13 cellular contexts compared by ENCODE assay signal in the genomic region with DNA sequence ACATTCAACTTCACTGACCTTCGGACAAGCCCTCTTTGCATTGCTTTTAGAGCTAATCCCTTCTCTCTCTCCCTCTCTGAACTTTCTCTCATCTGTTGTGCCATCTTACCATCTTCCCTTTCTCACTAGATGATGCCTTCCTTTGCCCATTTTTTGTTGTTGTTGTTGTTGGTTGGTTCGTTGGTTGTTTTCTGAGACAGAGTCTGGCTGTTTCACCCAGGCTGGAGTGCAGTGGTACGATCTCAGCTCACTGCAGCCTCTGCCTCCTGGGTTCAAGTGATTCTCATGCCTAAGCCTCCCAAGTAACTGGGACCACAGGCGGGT. TPM values are rescaled to one million over a fixed set of nuclear protein-coding genes. Genes with fewer than 3 reads are reported as not detected.
DNase-seq lines count a peak whose midpoint lies in the region; ATAC-seq, FAIRE-seq and TF ChIP-seq lines count a peak whose summit lies in the region.
"Had no signal": no experiment of that assay in that cellular context is flagged by ENCODE, and none has a peak within 500 bp of the region (broad histone marks: within the 10 kb centered on the region; RNA-seq: fewer than 3 reads in every experiment).

No MANE protein-coding gene starts in this region.

- intact Hi-C loops in activated B cell treated with CpG ODN at 0.5 μM for 24 hours (cut with micrococcal nuclease) = no loop called here

- no peaks in the 10 kb centered on the region for H3K9me3 Mint-ChIP-seq in CD4-positive, CD25-positive, alpha-beta regulatory T cell
- no peaks in the 10 kb centered on the region for H3K9me3 Mint-ChIP-seq in activated B cell treated with CpG ODN at 0.5 μM for 24 hours
- peaks cover 0 to 2% (median 0%) of the 10 kb centered on the region in 7 donors for H3K9me3 Mint-ChIP-seq in naive B cell

- no peak for FAIRE-seq in D721Med (lab: Jason Lieb, UNC)
- FAIRE-seq: frontal cortex, islet of Langerhans had no signal

- H3K27ac ChIP-seq in CD4-positive, CD25-positive, alpha-beta regulatory T cell (ENCODE audit: insufficient read depth, low read length, poor library complexity, severe bottlenecking) = no peak overlapping the region
- H3K27ac ChIP-seq: C4-2B had no signal

- no peaks in the 10 kb centered on the region for H3K27me3 ChIP-seq in CD4-positive, CD25-positive, alpha-beta regulatory T cell (ENCODE audit: control insufficient read depth, insufficient read depth, low read length)

- peaks cover 4% of the 10 kb centered on the region for H3K36me3 ChIP-seq in CD4-positive, CD25-positive, alpha-beta regulatory T cell (ENCODE audit: control insufficient read depth, insufficient read depth, low read length)

- H3K4me3 Mint-ChIP-seq in CD4-positive, CD25-positive, alpha-beta regulatory T cell = peak overlapping the region in 2 of 4 donors; percentile 44 to 47
- H3K4me3 Mint-ChIP-seq in activated B cell treated with CpG ODN at 0.5 μM for 24 hours (peak overlapping the region; percentile 45), naive B cell (peak overlapping the region in 5 of 8 donors; percentile 49 to 86 (median 58))

- peaks cover 38% of the 10 kb centered on the region for H3K4me1 ChIP-seq in CD4-positive, CD25-positive, alpha-beta regulatory T cell (ENCODE audit: control insufficient read depth, insufficient read depth, low read length, poor library complexity, severe bottlenecking)

- TF ChIP-seq CTCF in GM12865 (IDR thresholded peaks at IDR 0.05; ENCODE audit: insufficient read depth, low read depth, low read length, missing control alignments) (no peak), activated B cell treated with CpG ODN at 0.5 μM for 24 hours (IDR thresholded peaks at IDR 0.05) (no peak), D721Med (IDR thresholded peaks at IDR 0.05; ENCODE audit: insufficient read depth, missing control alignments) (no peak)

- H3K4me1 Mint-ChIP-seq in CD4-positive, CD25-positive, alpha-beta regulatory T cell = peaks cover 49 to 83% (median 63%) of the 10 kb centered on the region in 4 donors
- H3K4me1 Mint-ChIP-seq in activated B cell treated with CpG ODN at 0.5 μM for 24 hours (peaks cover 68% of the 10 kb centered on the region), naive B cell (peaks cover 40 to 65% (median 53%) of the 10 kb centered on the region in 3 donors)

- peak overlapping the region; percentile 45 to 94 (median 81) for H3K27ac Mint-ChIP-seq in CD4-positive, CD25-positive, alpha-beta regulatory T cell
- H3K27ac Mint-ChIP-seq in activated B cell treated with CpG ODN at 0.5 μM for 24 hours = peak overlapping the region; percentile 76
- peak overlapping the region in 5 of 6 donors; percentile 51 to 93 (median 87) for H3K27ac Mint-ChIP-seq in naive B cell

- no peaks in the 10 kb centered on the region for H3K27me3 Mint-ChIP-seq in CD4-positive, CD25-positive, alpha-beta regulatory T cell
- H3K27me3 Mint-ChIP-seq in activated B cell treated with CpG ODN at 0.5 μM for 24 hours (no peaks in the 10 kb centered on the region), naive B cell (no peaks in the 10 kb centered on the region)

- POLR2A ChIA-PET in activated B cell treated with CpG ODN at 0.5 μM for 24 hours (lab: Charles Lee) = interaction anchor here (1.0 to 2.0 kb wide), 3 partner anchors 9 to 18 kb away, joined by 3 to 7 read pairs (median 6); partner anchors contain the start of gene MAP3K5

- H3K36me3 Mint-ChIP-seq in CD4-positive, CD25-positive, alpha-beta regulatory T cell = peaks cover 17% of the 10 kb centered on the region
- H3K36me3 Mint-ChIP-seq in activated B cell treated with CpG ODN at 0.5 μM for 24 hours (ENCODE audit: low read depth) = peaks cover 12% of the 10 kb centered on the region
- H3K36me3 Mint-ChIP-seq in naive B cell = peaks cover 4 to 10% of the 10 kb centered on the region in 2 donors

- ATAC-seq in CD4-positive, CD25-positive, alpha-beta regulatory T cell (ENCODE audit: low read depth in 2 of 2) = no peak
- ATAC-seq in activated B cell treated with CpG ODN at 0.5 μM for 24 hours (ENCODE audit: low read depth) (no peak), naive B cell (ENCODE audit: low read depth in 2 of 2) (no peak), HG03039 (IDR thresholded peaks at IDR 0.05; ENCODE audit: unreplicated experiment) (no peak)
- ATAC-seq: mucosa of descending colon, PC-3 had no signal

- CTCF ChIA-PET in activated B cell treated with CpG ODN at 0.5 μM for 24 hours (lab: Charles Lee) = interaction anchor here (4.0 kb wide), 1 partner anchor 19 kb away, joined by 26 read pairs; the partner anchor contains the start of gene MAP3K5

- H3K4me3 ChIP-seq in CD4-positive, CD25-positive, alpha-beta regulatory T cell (ENCODE audit: low read depth, low read length) = no peak overlapping the region
- peak overlapping the region; percentile 28; the same call in 1 of the 2 replicates for H3K4me3 ChIP-seq in GM12865 (ENCODE audit: low read depth, low read length)
- H3K4me3 ChIP-seq: mucosa of descending colon had no signal

- DNase-seq in CD4-positive, CD25-positive, alpha-beta regulatory T cell = no peak
- no peak for DNase-seq in GM12865 (ENCODE audit: low read depth)
- no peak for DNase-seq in activated B cell treated with CpG ODN at 0.5 μM for 24 hours
- DNase-seq in naive B cell = no peak
- no peak for DNase-seq in AML-193 (lab: John Stamatoyannopoulos, UW)
- DNase-seq in D721Med (ENCODE audit: insufficient read length, low spot score) = no peak
- no peak for DNase-seq in OCI-M2 (lab: John Stamatoyannopoulos, UW; ENCODE audit: unreplicated experiment)
- DNase-seq: mucosa of descending colon, PC-3 had no signal

- H3K9me3 ChIP-seq in CD4-positive, CD25-positive, alpha-beta regulatory T cell (ENCODE audit: control insufficient read depth in 2 of 2, low read length in 2 of 2) = no peaks in the 10 kb centered on the region
- H3K9me3 ChIP-seq: mucosa of descending colon had no signal

RNA-seq across cellular contexts. Expression of gene MAP3K5, which starts 18.8 kb away (rescaled TPM):
- 44.0 TPM for total RNA-seq in CD4-positive, CD25-positive, alpha-beta regulatory T cell
- polyA plus RNA-seq in CD4-positive, CD25-positive, alpha-beta regulatory T cell = 10 to 100 TPM; 14.4 to 25.9 (median 17.9) TPM
- 21.6 and 24.4 TPM in 2 replicates for total RNA-seq in activated B cell treated with CpG ODN at 0.5 μM for 24 hours
- polyA plus RNA-seq in naive B cell (ENCODE audit: low read depth in 6 of 6) = 10 to 100 TPM in 3 of 6 donors, 1 to 10 TPM in 3; 5.8 to 15.5 (median 10.1) TPM

RNA-seq across cellular contexts. Expression of gene PEX7, which starts 49.0 kb away (rescaled TPM):
- 4.1 TPM for total RNA-seq in CD4-positive, CD25-positive, alpha-beta regulatory T cell
- polyA plus RNA-seq in CD4-positive, CD25-positive, alpha-beta regulatory T cell = 1 to 10 TPM; 4.8 to 9.4 (median 6.3) TPM
- 5.0 and 6.8 TPM in 2 replicates for total RNA-seq in activated B cell treated with CpG ODN at 0.5 μM for 24 hours
- 10 to 100 TPM in 1 of 6 donors, 1 to 10 TPM in 5; 6.4 to 19.6 (median 8.1) TPM for polyA plus RNA-seq in naive B cell (ENCODE audit: low read depth in 6 of 6)
